Comparison of ENCODE assay signal across 16 cellular contexts in the genomic region with DNA sequence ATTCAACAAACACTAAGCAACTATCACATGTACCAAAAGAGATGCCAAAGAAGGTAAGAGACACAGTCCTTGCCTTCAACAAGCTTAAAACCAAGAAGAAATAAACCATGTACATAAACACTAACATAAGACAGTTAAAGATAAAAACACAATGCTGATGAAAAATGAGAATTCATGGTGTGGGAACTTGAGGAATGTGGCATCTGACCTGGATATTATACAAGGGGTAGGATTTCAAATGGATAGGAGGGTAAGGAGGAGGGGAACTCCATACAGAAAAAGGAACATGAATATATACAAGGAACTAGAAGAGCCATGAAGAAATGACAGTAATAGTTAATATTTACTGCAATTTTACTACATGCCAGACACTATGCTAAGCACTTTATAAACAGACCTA.
"Had no signal": no experiment of that assay in that cellular context is flagged by ENCODE, and none has a peak within 500 bp of the region (broad histone marks: within the 10 kb centered on the region; RNA-seq: fewer than 3 reads in every experiment).

No MANE protein-coding gene starts in this region.

- H3K27me3 Mint-ChIP-seq: activated B cell treated with CpG ODN at 0.5 μM for 24 hours; activated CD4-positive, alpha-beta T cell treated with anti-CD3 and anti-CD28 coated beads, Interleukin-2, amount 10 ng/mL, durations not matched to agents 24 days and 14 days; activated T-helper 17 cell treated with anti-CD3 and anti-CD28 coated beads, Interleukin-2, amount 50 U/mL, for 72 hours; stimulated activated naive CD8-positive, alpha-beta T cell treated with anti-CD3 and anti-CD28 coated beads, Interleukin-15, Interleukin-2, amounts not matched to agents 100 ng/mL and 50 ng/mL, for 24 hours had no signal

- H3K4me1 ChIP-seq: esophagus muscularis mucosa, testis, upper lobe of right lung had no signal

- H3K27ac Mint-ChIP-seq: activated B cell treated with CpG ODN at 0.5 μM for 24 hours; activated CD4-positive, alpha-beta T cell treated with anti-CD3 and anti-CD28 coated beads, Interleukin-2, amount 10 ng/mL, durations not matched to agents 24 days and 14 days; activated naive CD4-positive, alpha-beta T cell treated with anti-CD3 and anti-CD28 coated beads for 36 hours; activated T-helper 17 cell treated with anti-CD3 and anti-CD28 coated beads, Interleukin-2, amount 50 U/mL, for 72 hours; stimulated activated naive CD8-positive, alpha-beta T cell treated with anti-CD3 and anti-CD28 coated beads, Interleukin-15, Interleukin-2, amounts not matched to agents 100 ng/mL and 50 ng/mL, for 24 hours; T-helper 1 cell treated with Interleukin-12 subunit alpha and Interleukin-12 subunit beta and Interleukin-4 antibody, amounts not matched to agents 30 μg/mL and 1 μg/mL, for 36 hours had no signal

- DNase-seq: activated B cell treated with CpG ODN at 0.5 μM for 24 hours; activated CD4-positive, alpha-beta T cell treated with anti-CD3 and anti-CD28 coated beads, Interleukin-2, amount 10 ng/mL, durations not matched to agents 24 days and 14 days; activated naive CD4-positive, alpha-beta T cell treated with anti-CD3 and anti-CD28 coated beads for 36 hours; amniotic stem cell; dorsolateral prefrontal cortex; nephron progenitor cell; ovary; stimulated activated CD4-positive, alpha-beta T cell treated with anti-CD3 and anti-CD28 coated beads, Interleukin-15, amount 100 ng/mL, for 24 hours; stimulated activated CD4-positive, alpha-beta T cell treated with anti-CD3 and anti-CD28 coated beads, Interleukin-4, amount 100 ng/mL, for 24 hours; testis; upper lobe of right lung had no signal

- H3K27ac ChIP-seq: dorsolateral prefrontal cortex, esophagus muscularis mucosa, ovary, SK-N-MC, testis, upper lobe of right lung had no signal

- H3K9me3 ChIP-seq: esophagus muscularis mucosa, ovary, testis, upper lobe of right lung had no signal

- ATAC-seq: activated T-helper 17 cell treated with anti-CD3 and anti-CD28 coated beads, Interleukin-2, amount 50 U/mL, for 72 hours; upper lobe of right lung had no signal

- H3K36me3 ChIP-seq: ovary had no signal

- H3K4me3 Mint-ChIP-seq: activated B cell treated with CpG ODN at 0.5 μM for 24 hours; activated CD4-positive, alpha-beta T cell treated with anti-CD3 and anti-CD28 coated beads, Interleukin-2, amount 10 ng/mL, durations not matched to agents 24 days and 14 days; activated naive CD4-positive, alpha-beta T cell treated with anti-CD3 and anti-CD28 coated beads for 36 hours; activated T-helper 17 cell treated with anti-CD3 and anti-CD28 coated beads, Interleukin-2, amount 50 U/mL, for 72 hours; nephron progenitor cell; stimulated activated naive CD8-positive, alpha-beta T cell treated with anti-CD3 and anti-CD28 coated beads, Interleukin-15, Interleukin-2, amounts not matched to agents 100 ng/mL and 50 ng/mL, for 24 hours; T-helper 1 cell treated with Interleukin-12 subunit alpha and Interleukin-12 subunit beta and Interleukin-4 antibody, amounts not matched to agents 30 μg/mL and 1 μg/mL, for 36 hours had no signal

- H3K9me3 Mint-ChIP-seq: activated B cell treated with CpG ODN at 0.5 μM for 24 hours; activated CD4-positive, alpha-beta T cell treated with anti-CD3 and anti-CD28 coated beads, Interleukin-2, amount 10 ng/mL, durations not matched to agents 24 days and 14 days; activated naive CD4-positive, alpha-beta T cell treated with anti-CD3 and anti-CD28 coated beads for 36 hours; activated T-helper 17 cell treated with anti-CD3 and anti-CD28 coated beads, Interleukin-2, amount 50 U/mL, for 72 hours; nephron progenitor cell; stimulated activated naive CD8-positive, alpha-beta T cell treated with anti-CD3 and anti-CD28 coated beads, Interleukin-15, Interleukin-2, amounts not matched to agents 100 ng/mL and 50 ng/mL, for 24 hours; T-helper 1 cell treated with Interleukin-12 subunit alpha and Interleukin-12 subunit beta and Interleukin-4 antibody, amounts not matched to agents 30 μg/mL and 1 μg/mL, for 36 hours had no signal

- H3K4me3 ChIP-seq: dorsolateral prefrontal cortex, esophagus muscularis mucosa, ovary, SK-N-MC, testis, upper lobe of right lung had no signal

- H3K4me1 Mint-ChIP-seq: activated B cell treated with CpG ODN at 0.5 μM for 24 hours; activated CD4-positive, alpha-beta T cell treated with anti-CD3 and anti-CD28 coated beads, Interleukin-2, amount 10 ng/mL, durations not matched to agents 24 days and 14 days; activated T-helper 17 cell treated with anti-CD3 and anti-CD28 coated beads, Interleukin-2, amount 50 U/mL, for 72 hours had no signal

- H3K27me3 ChIP-seq: dorsolateral prefrontal cortex, esophagus muscularis mucosa, ovary, testis, upper lobe of right lung had no signal
